Comparison of ENCODE assay signal across 20 cellular contexts in the genomic region with DNA sequence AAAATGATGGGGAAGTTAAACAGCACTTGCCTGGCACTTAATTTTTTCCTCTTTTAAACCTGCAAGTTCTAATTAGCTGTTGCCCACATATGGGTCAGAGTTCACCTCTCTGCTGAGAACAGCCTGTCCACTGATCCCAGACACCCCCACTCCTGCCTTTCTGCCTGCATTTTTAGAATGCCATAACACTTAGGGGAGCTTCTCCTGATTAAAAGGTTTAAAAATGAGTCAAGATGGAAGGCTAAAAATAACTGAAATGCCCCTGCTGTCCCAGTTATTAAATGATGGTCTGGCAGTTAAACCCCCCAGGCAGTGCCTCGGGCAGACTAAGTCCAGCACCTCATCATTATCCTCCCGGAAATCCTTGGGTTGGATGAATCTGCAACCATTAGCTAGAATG.
"Had no signal": no experiment of that assay in that cellular context is flagged by ENCODE, and none has a peak within 500 bp of the region (broad histone marks: within the 10 kb centered on the region; RNA-seq: fewer than 3 reads in every experiment).

No MANE protein-coding gene starts in this region.

- H3K27me3 ChIP-seq: body of pancreas, colonic mucosa, foreskin keratinocyte, tibial artery, uterus had no signal

- ATAC-seq: activated CD4-positive, alpha-beta T cell treated with anti-CD3 and anti-CD28 coated beads for 36 hours; activated naive CD4-positive, alpha-beta T cell treated with anti-CD3 and anti-CD28 coated beads, Interleukin-2, amount 50 U/mL, for 72 hours; body of pancreas; foreskin keratinocyte; left ventricle myocardium superior; natural killer cell; stimulated activated naive CD8-positive, alpha-beta T cell treated with anti-CD3 and anti-CD28 coated beads, Interleukin-15, Interleukin-2, amounts not matched to agents 100 U/mL and 50 U/mL, for 24 hours; WTC11 had no signal

- H3K27ac ChIP-seq: body of pancreas, colonic mucosa, foreskin keratinocyte, parathyroid adenoma, tibial artery, uterus had no signal

- H3K4me3 ChIP-seq: body of pancreas, colonic mucosa, tibial artery, uterus had no signal

- DNase-seq: activated CD4-positive, alpha-beta T cell treated with anti-CD3 and anti-CD28 coated beads for 36 hours; activated CD4-positive, alpha-beta T cell treated with anti-CD3 and anti-CD28 coated beads, Interleukin-2, amount 50 U/mL, for 48 hours; activated gamma-delta T cell treated with Interleukin-2 at 50 U/mL for 16 hours; body of pancreas; central memory CD4-positive, alpha-beta T cell; colonic mucosa; foreskin keratinocyte; glutamatergic neuron; hippocampal formation; left ventricle myocardium superior; natural killer cell; retina; stimulated activated CD4-positive, alpha-beta T cell treated with anti-CD3 and anti-CD28 coated beads, Interleukin-2, amount 100 ng/mL, for 24 hours; stimulated activated naive CD8-positive, alpha-beta T cell treated with anti-CD3 and anti-CD28 coated beads, Interleukin-15, Interleukin-2, amounts not matched to agents 100 U/mL and 50 U/mL, for 24 hours; substantia nigra; tibial artery; uterus had no signal

- H3K9me3 ChIP-seq: body of pancreas, colonic mucosa, tibial artery, uterus had no signal

- H3K4me1 ChIP-seq: body of pancreas, colonic mucosa, foreskin keratinocyte, parathyroid adenoma, tibial artery, uterus had no signal

- H3K36me3 ChIP-seq: colonic mucosa, tibial artery, uterus had no signal
